8 cellular contexts compared by ENCODE assay signal in the genomic region with DNA sequence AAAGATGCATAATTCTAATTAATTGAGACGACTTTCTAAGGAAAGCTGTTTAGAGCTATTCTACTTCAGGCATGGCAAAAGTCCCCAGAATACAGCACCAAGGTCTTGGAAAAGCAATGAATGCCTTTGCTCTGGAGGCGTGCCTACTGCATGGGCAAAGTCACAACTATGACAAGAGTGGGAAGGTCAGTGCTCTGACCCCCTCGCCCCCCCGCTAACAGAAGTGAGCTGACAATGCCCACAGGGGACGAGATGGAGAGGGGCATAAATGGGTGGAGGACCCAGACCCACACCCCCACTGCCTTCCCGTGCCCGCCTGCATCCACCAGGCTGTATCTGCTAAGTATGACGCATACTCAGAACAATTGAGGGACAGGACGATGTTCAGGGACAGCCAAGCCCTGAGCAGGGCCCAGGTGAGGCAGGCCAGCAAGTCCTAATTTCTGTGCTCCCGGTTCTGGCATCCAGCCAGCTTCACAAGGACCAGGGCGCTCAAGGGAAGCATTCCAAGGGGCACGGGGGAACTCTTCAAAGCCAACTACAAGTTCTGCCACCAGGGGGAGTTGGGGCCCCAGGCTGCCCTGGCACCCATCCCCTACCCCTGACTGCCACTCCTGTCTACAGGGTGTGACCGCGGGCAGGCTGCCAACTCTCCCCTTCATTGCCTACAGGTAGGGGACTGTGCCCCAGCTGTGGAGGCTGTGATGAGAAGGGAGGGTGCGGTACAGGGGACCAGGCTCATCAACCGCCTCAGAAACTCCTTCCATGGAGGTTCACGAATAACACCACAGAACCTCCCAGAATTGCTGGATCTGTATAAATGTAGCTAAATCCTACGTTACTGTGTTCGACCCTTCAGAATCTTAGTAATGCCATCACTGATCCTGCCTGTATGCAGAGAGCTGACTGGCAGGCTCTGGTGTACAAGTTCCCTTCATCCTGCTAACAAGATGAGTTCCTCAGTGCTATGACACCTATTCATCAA. TPM values are rescaled to one million over a fixed set of nuclear protein-coding genes. Genes with fewer than 3 reads are reported as not detected.
DNase-seq lines count a peak whose midpoint lies in the region; ATAC-seq, FAIRE-seq and TF ChIP-seq lines count a peak whose summit lies in the region.

No MANE protein-coding gene starts in this region.

- no peaks in the 10 kb centered on the region for H3K4me1 ChIP-seq in mucosa of descending colon (ENCODE audit: low read depth)

- no peaks in the 10 kb centered on the region for H3K27me3 Mint-ChIP-seq in stimulated activated memory B cell treated with anti-CD40 and anti-IgM and Interleukin-4, amounts not matched to agents 10 μg/mL and 1 μg/mL and 100 μg/mL, for 72 hours

- no peak overlapping the region for H3K27ac ChIP-seq in coronary artery

- no peaks in the 10 kb centered on the region for H3K36me3 ChIP-seq in mucosa of descending colon (ENCODE audit: low read depth)

- DNase-seq in ACHN: peak; percentile 72
- DNase-seq in GM19239 (ENCODE audit: insufficient read length, low spot score): peak; percentile 57
- peak; percentile 2 for DNase-seq in NCI-H446 treated with DMSO at 0.1 percent for 48 hours (lab: John Stamatoyannopoulos, UW)
- peak; percentile 70 for DNase-seq in activated CD4-positive, alpha-beta T cell treated with anti-CD3 and anti-CD28 coated beads for 4 hours
- DNase-seq in coronary artery (ENCODE audit: low spot score): no peak
- peak; percentile 82 to 86 (median 83) for DNase-seq in mucosa of descending colon

- intact Hi-C loops in mucosa of descending colon (cut with DNase I, micrococcal nuclease): no loop called here

- no peak overlapping the region for H3K4me3 Mint-ChIP-seq in stimulated activated memory B cell treated with anti-CD40 and anti-IgM and Interleukin-4, amounts not matched to agents 10 μg/mL and 1 μg/mL and 100 μg/mL, for 72 hours

- H3K9me3 Mint-ChIP-seq in stimulated activated memory B cell treated with anti-CD40 and anti-IgM and Interleukin-4, amounts not matched to agents 10 μg/mL and 1 μg/mL and 100 μg/mL, for 72 hours: no peaks in the 10 kb centered on the region

- TF ChIP-seq CTCF in coronary artery (IDR thresholded peaks at IDR 0.05) (peak; percentile 39), mucosa of descending colon (IDR thresholded peaks at IDR 0.05) (peak; percentile 54)

- no peak overlapping the region for H3K27ac Mint-ChIP-seq in stimulated activated memory B cell treated with anti-CD40 and anti-IgM and Interleukin-4, amounts not matched to agents 10 μg/mL and 1 μg/mL and 100 μg/mL, for 72 hours

- peaks cover 26% of the 10 kb centered on the region for H3K36me3 Mint-ChIP-seq in stimulated activated memory B cell treated with anti-CD40 and anti-IgM and Interleukin-4, amounts not matched to agents 10 μg/mL and 1 μg/mL and 100 μg/mL, for 72 hours

- H3K4me3 ChIP-seq in coronary artery (no peak overlapping the region), mucosa of descending colon (no peak overlapping the region)

- in situ Hi-C loops in ACHN (cut with HindIII; ENCODE audit: low pct_ligation_motif_present, low pct_unique_long_range_greater_than_20kb, low sequenced_read_pairs): no loop called here

- no peaks in the 10 kb centered on the region for H3K9me3 ChIP-seq in mucosa of descending colon

- ATAC-seq in mucosa of descending colon (peak; percentile 93), GM18511 (IDR thresholded peaks at IDR 0.05; ENCODE audit: unreplicated experiment) (no peak)
- peak; percentile 69 for ATAC-seq in stimulated activated memory B cell treated with anti-CD40 and anti-IgM and Interleukin-4, amounts not matched to agents 10 μg/mL and 1 μg/mL and 100 μg/mL, for 72 hours

- FAIRE-seq in GM19239 (lab: Jason Lieb, UNC): no peak

- no peaks in the 10 kb centered on the region for H3K4me1 Mint-ChIP-seq in stimulated activated memory B cell treated with anti-CD40 and anti-IgM and Interleukin-4, amounts not matched to agents 10 μg/mL and 1 μg/mL and 100 μg/mL, for 72 hours

RNA-seq across cellular contexts. Expression of a gene that starts 20.8 kb away (rescaled TPM):
- 10 to 100 TPM; 20.0 to 27.0 (median 21.0) TPM for total RNA-seq in mucosa of descending colon

RNA-seq across cellular contexts. Expression of a gene that starts 34.8 kb away (rescaled TPM):
- under 1 TPM in 1 of 3 donors, not detected in 2; 0.41 TPM for total RNA-seq in mucosa of descending colon

RNA-seq across cellular contexts. Expression of a gene that starts 39.6 kb away (rescaled TPM):
- total RNA-seq in mucosa of descending colon: 10 to 100 TPM; 25.0 to 30.3 (median 29.9) TPM

RNA-seq across cellular contexts. Expression of a gene that starts 45.2 kb away (rescaled TPM):
- total RNA-seq in mucosa of descending colon: 10 to 100 TPM; 27.2 to 39.2 (median 36.9) TPM

RNA-seq across cellular contexts. Expression of a gene that starts 48.1 kb away (rescaled TPM):
- not detected for total RNA-seq in mucosa of descending colon
